28 cellular contexts compared by ENCODE assay signal in genomic region chr22:40976866-40977700, GRCh38. TPM values are rescaled to one million over a fixed set of nuclear protein-coding genes. Genes with fewer than 3 reads are reported as not detected.
DNase-seq lines count a peak whose midpoint lies in the region; ATAC-seq, FAIRE-seq and TF ChIP-seq lines count a peak whose summit lies in the region.
"Had no signal": no experiment of that assay in that cellular context is flagged by ENCODE, and none has a peak within 500 bp of the region (broad histone marks: within the 10 kb centered on the region; RNA-seq: fewer than 3 reads in every experiment).

No MANE protein-coding gene starts in this region.

- no peaks in the 10 kb centered on the region for H3K27me3 Mint-ChIP-seq in activated CD4-positive, alpha-beta T cell treated with anti-CD3 and anti-CD28 coated beads for 36 hours
- H3K27me3 Mint-ChIP-seq: B cell had no signal

- H3K9ac ChIP-seq in K562 (ENCODE audit: insufficient read depth in 1 of 2, low read depth in 2 of 2, low read length in 2 of 2) (no peak overlapping the region), mesendoderm (ENCODE audit: low read length) (no peak overlapping the region)

- peaks cover 9% of the 10 kb centered on the region for H3K36me3 Mint-ChIP-seq in activated CD4-positive, alpha-beta T cell treated with anti-CD3 and anti-CD28 coated beads for 36 hours (ENCODE audit: low read depth)

- H4K5ac ChIP-seq in mesendoderm (ENCODE audit: low read length): no peak overlapping the region

- no peak overlapping the region for H2BK5ac ChIP-seq in mesendoderm (ENCODE audit: low read length)

- H2AK5ac ChIP-seq in mesendoderm (ENCODE audit: low read length): no peak overlapping the region

- H3K4me2 ChIP-seq in K562 (ENCODE audit: insufficient read depth, low read length): peak overlapping the region; percentile 32; the same call in 1 of the 2 replicates
- no peak overlapping the region for H3K4me2 ChIP-seq in mesendoderm (ENCODE audit: low read length)

- no peak for DNase-seq in activated CD4-positive, alpha-beta T cell treated with anti-CD3 and anti-CD28 coated beads for 36 hours
- DNase-seq in activated CD4-positive, alpha-beta T cell treated with anti-CD3 and anti-CD28 coated beads for 4 hours: no peak
- peak; percentile 34 for DNase-seq in GM13977 (ENCODE audit: low spot score)
- no peak for DNase-seq in K562 (ENCODE audit: extremely low read depth in 1 of 4, low spot score in 3 of 4)
- DNase-seq in posterior vena cava (ENCODE audit: low spot score): peak; percentile 72
- no peak for DNase-seq in small intestine
- DNase-seq in kidney tubule cell (ENCODE audit: low spot score): no peak
- DNase-seq in mesendoderm: no peak
- DNase-seq: Caco-2; CD8-positive, alpha-beta T cell; GOT3; MV-4-11; NCI-H1105; NCI-H1436 treated with DMSO at 0.1 percent for 48 hours; NCI-H187 treated with DMSO at 0.1 percent for 48 hours; NCI-H2171 treated with DMSO at 0.1 percent for 48 hours; NCI-H524 treated with DMSO at 0.1 percent for 48 hours; NCI-H774; SIG-M5 had no signal

- H3K4me1 ChIP-seq in K562 (replicated peaks in 1 of 2; ENCODE audit: control insufficient read depth in 2 of 2, insufficient read depth in 2 of 2, low read length in 2 of 2): peaks cover 0 to 4% of the 10 kb centered on the region in 2 experiments; a peak in 2 of 5 replicates
- H3K4me1 ChIP-seq in small intestine (ENCODE audit: control insufficient read depth in 2 of 2, insufficient read depth in 1 of 2, low read depth in 1 of 2, low read length in 1 of 2): no peaks in the 10 kb centered on the region
- no peaks in the 10 kb centered on the region for H3K4me1 ChIP-seq in mesendoderm (ENCODE audit: control insufficient read depth, low read depth, low read length)
- H3K4me1 ChIP-seq: Caco-2 had no signal

- WGBS in K562 (ENCODE audit: insufficient coverage, low coverage, missing lambda C conversion rate): 49% methylated on average over 18 of the region's 18 CpGs
- 84 to 90% (median 88%) methylated on average over 18 of the region's 18 CpGs for WGBS in small intestine, 3 donors
- WGBS in mesendoderm (ENCODE audit: extremely low coverage, insufficient coverage, low lambda C conversion rate): 100% methylated on average over 2 of the region's 18 CpGs

- H3K23ac ChIP-seq in mesendoderm (ENCODE audit: low read length): no peak overlapping the region

- no peaks in the 10 kb centered on the region for H4K20me1 ChIP-seq in K562 (replicated peaks; ENCODE audit: control insufficient read depth, insufficient read depth, low read length)

- no peak for TF ChIP-seq CTCF in GM13977 (IDR thresholded peaks at IDR 0.05; ENCODE audit: extremely low read depth, insufficient read depth, missing control alignments)
- TF ChIP-seq CTCF in K562 (IDR thresholded peaks at IDR 0.05 in 2 of 3, conservative IDR thresholded peaks at IDR 0.05 in 1 of 3; ENCODE audit: insufficient read depth in 2 of 3, low read depth in 1 of 3, low read length in 3 of 3): no peak

- TF ChIP-seq EP300 in K562 (IDR thresholded peaks at IDR 0.05; ENCODE audit: low read length): no peak

- no peaks in the 10 kb centered on the region for H3K79me2 ChIP-seq in K562 (ENCODE audit: control insufficient read depth, insufficient read depth, low read length)
- H3K79me2 ChIP-seq in mesendoderm (ENCODE audit: control insufficient read depth, insufficient read depth, low read length): no peaks in the 10 kb centered on the region

- CTCF ChIA-PET in activated CD4-positive, alpha-beta T cell treated with anti-CD3 and anti-CD28 coated beads for 36 hours (lab: Charles Lee): interaction anchor here (0.7 kb wide), 1 partner anchor 19 kb away, joined by 3 read pairs; no protein-coding TSS in a partner anchor
- CTCF ChIA-PET in K562 (lab: Yijun Ruan, JAX; ENCODE audit: low intra/inter-chr PET ratio): no interaction called here

- H3K4me3 Mint-ChIP-seq in activated CD4-positive, alpha-beta T cell treated with anti-CD3 and anti-CD28 coated beads for 36 hours: no peak overlapping the region
- H3K4me3 Mint-ChIP-seq: B cell; CD8-positive, alpha-beta T cell had no signal

- intact Hi-C loops in activated CD4-positive, alpha-beta T cell treated with anti-CD3 and anti-CD28 coated beads for 36 hours (cut with DNase I, micrococcal nuclease): no loop called here
- intact Hi-C loops in K562 (cut with micrococcal nuclease) (no loop called here), posterior vena cava (cut with DNase I) (no loop called here)

- no peak overlapping the region for H3K4me3 ChIP-seq in K562
- no peak overlapping the region for H3K4me3 ChIP-seq in small intestine (ENCODE audit: low read depth in 1 of 2, low read length in 2 of 2)
- no peak overlapping the region for H3K4me3 ChIP-seq in mesendoderm (ENCODE audit: low read length)
- H3K4me3 ChIP-seq: SK-N-MC had no signal

- H2AFZ ChIP-seq in K562 (ENCODE audit: low read depth, low read length): peak overlapping the region; percentile 86

- H3K4me1 Mint-ChIP-seq in activated CD4-positive, alpha-beta T cell treated with anti-CD3 and anti-CD28 coated beads for 36 hours: no peaks in the 10 kb centered on the region
- H3K4me1 Mint-ChIP-seq: B cell had no signal

- no peaks in the 10 kb centered on the region for H3K9me3 ChIP-seq in K562 (replicated peaks; ENCODE audit: control insufficient read depth, insufficient read depth, low read depth, low read length)
- H3K9me3 ChIP-seq in small intestine (ENCODE audit: control insufficient read depth, low read depth): no peaks in the 10 kb centered on the region
- H3K9me3 ChIP-seq: Caco-2 had no signal

- POLR2A ChIA-PET in activated CD4-positive, alpha-beta T cell treated with anti-CD3 and anti-CD28 coated beads for 36 hours (lab: Charles Lee): interaction anchor here (0.6 kb wide), 1 partner anchor 217 kb away, joined by 3 read pairs; no protein-coding TSS in a partner anchor
- POLR2A ChIA-PET in K562 (lab: Yijun Ruan, JAX): interaction anchor here (0.6 kb wide), 1 partner anchor 231 kb away, joined by 3 read pairs; no protein-coding TSS in a partner anchor

- no peak for TF ChIP-seq POLR2A in K562 (conservative IDR thresholded peaks at IDR 0.05)

- no peaks in the 10 kb centered on the region for H3K9me3 Mint-ChIP-seq in activated CD4-positive, alpha-beta T cell treated with anti-CD3 and anti-CD28 coated beads for 36 hours (ENCODE audit: low read depth)
- H3K9me3 Mint-ChIP-seq: CD8-positive, alpha-beta T cell had no signal

- peak; percentile 47 for ATAC-seq in activated CD4-positive, alpha-beta T cell treated with anti-CD3 and anti-CD28 coated beads for 36 hours
- peak; percentile 51 for ATAC-seq in K562
- ATAC-seq: CD8-positive, alpha-beta T cell had no signal

- no peaks in the 10 kb centered on the region for H3K27me3 ChIP-seq in K562 (ENCODE audit: control insufficient read depth in 2 of 2, insufficient read depth in 2 of 2, low read length in 2 of 2)
- H3K27me3 ChIP-seq in small intestine (ENCODE audit: control insufficient read depth in 2 of 2, insufficient read depth in 2 of 2, low read length in 2 of 2): no peaks in the 10 kb centered on the region
- H3K27me3 ChIP-seq in mesendoderm (ENCODE audit: insufficient read depth, low read length, poor library complexity): no peaks in the 10 kb centered on the region

- no peak for TF ChIP-seq RAD21 in K562 (CRISPR knock-in tag; conservative IDR thresholded peaks at IDR 0.05 in 1 of 2, IDR thresholded peaks at IDR 0.05 in 1 of 2)

- no peaks in the 10 kb centered on the region for H3K79me1 ChIP-seq in mesendoderm (ENCODE audit: low read length)

- no peak overlapping the region for H3K27ac Mint-ChIP-seq in activated CD4-positive, alpha-beta T cell treated with anti-CD3 and anti-CD28 coated beads for 36 hours
- H3K27ac Mint-ChIP-seq: B cell; CD8-positive, alpha-beta T cell had no signal

- no peak overlapping the region for H3K56ac ChIP-seq in mesendoderm (ENCODE audit: low read length)

- H3K4ac ChIP-seq in mesendoderm (ENCODE audit: low read depth, low read length): no peak overlapping the region

- H3K36me3 ChIP-seq in K562 (ENCODE audit: control insufficient read depth, insufficient read depth, low read length): peaks cover 6% of the 10 kb centered on the region; the same call in 2 of the 3 replicates
- peaks cover 0 to 6% of the 10 kb centered on the region in 2 donors for H3K36me3 ChIP-seq in small intestine (ENCODE audit: control insufficient read depth in 2 of 2, insufficient read depth in 2 of 2, low read length in 2 of 2)
- H3K36me3 ChIP-seq in mesendoderm (ENCODE audit: control insufficient read depth, insufficient read depth, low read length): no peaks in the 10 kb centered on the region

- no peak overlapping the region for H2BK15ac ChIP-seq in mesendoderm (replicated peaks; ENCODE audit: low read depth)

- FAIRE-seq in K562 (lab: Jason Lieb, UNC) (no peak), small intestine (lab: Jason Lieb, UNC) (no peak)
- FAIRE-seq: G401.6, GM12891, GM18507, RCC 7860 had no signal

- no peak overlapping the region for H4K8ac ChIP-seq in mesendoderm (ENCODE audit: low read depth, low read length)

- H3K18ac ChIP-seq in mesendoderm (ENCODE audit: low read length): no peak overlapping the region

- in situ Hi-C loops in GM13977 (cut with MboI; ENCODE audit: low pct_unique_long_range_greater_than_20kb, low sequenced_read_pairs, unreplicated experiment) (no loop called here), K562 (cut with MboI) (no loop called here)

- no peak overlapping the region for H2BK120ac ChIP-seq in mesendoderm (ENCODE audit: low read depth, low read length)

- no TSS peak for BruUV-seq in K562 (replicated peaks; lab: Mats Ljungman, UMichigan)

- H3K27ac ChIP-seq in K562 (ENCODE audit: extremely low read depth, low read depth, low read length) (no peak overlapping the region), small intestine (ENCODE audit: low read depth in 1 of 2, low read length in 1 of 2) (no peak overlapping the region), mesendoderm (ENCODE audit: low read depth, low read length) (no peak overlapping the region)
- H3K27ac ChIP-seq: 22Rv1, C4-2B, HL-60, SK-N-MC had no signal

- peaks cover 2% of the 10 kb centered on the region for H3K9me1 ChIP-seq in K562 (ENCODE audit: control insufficient read depth, insufficient read depth, low read length)

RNA-seq across cellular contexts. Expression of gene RBX1, which starts 25.9 kb away (rescaled TPM):
- 10 to 100 TPM; 49.9 to 96.6 TPM for total RNA-seq in activated CD4-positive, alpha-beta T cell treated with anti-CD3 and anti-CD28 coated beads for 36 hours
- 33.6 and 46.2 TPM in 2 replicates for total RNA-seq in K562 (2011; cell fraction: chromatin; rRNA removed; ENCODE audit: low replicate concordance)
- total RNA-seq in K562 (2011; cell fraction: nucleolus; rRNA removed): 20.1 and 26.2 TPM in 2 replicates
- 44.1 and 71.1 TPM in 2 replicates for total RNA-seq in K562 (2011; cell fraction: nucleoplasm; rRNA removed)
- total RNA-seq in K562 (2014; rRNA removed) (52.7 and 61.3 TPM in 2 replicates), K562 (2014; rRNA removed; fragmentation: Illumina TruSeq; extraction: Trizol) (66.9 and 72.6 TPM in 2 replicates), K562 (2015; rRNA removed; fragmentation: Illumina TruSeq; extraction: Trizol) (41.5 and 44.0 TPM in 2 replicates), K562 (2021) (54.1 and 64.5 TPM in 2 replicates), posterior vena cava (10 to 100 TPM; 54.6 to 56.3 TPM)
- polyA plus RNA-seq in K562 (2011; rRNA removed) (97.5 and 115 TPM in 2 replicates), K562 (2014; fragmentation: Illumina TruSeq; extraction: Trizol) (67.9 and 74.2 TPM in 2 replicates), K562 (2014; fragmentation: Nextera tagmentation; extraction: Ambion mirVana) (100 to 1,000 TPM; 256 to 259 TPM), K562 (2014; rRNA removed) (119 and 128 TPM in 2 replicates), small intestine (10 to 100 TPM; 67.1 to 87.4 (median 68.6) TPM)
- polyA plus RNA-seq in K562 (2011; cell fraction: cytosol; rRNA removed): 81.1 and 84.6 TPM in 2 replicates
- 33.5 and 56.4 TPM in 2 replicates for polyA plus RNA-seq in K562 (2011; cell fraction: nucleus; rRNA removed)
- polyA plus RNA-seq in K562 (2012): 49.0 and 111 TPM in 2 replicates
- polyA minus RNA-seq in K562 (2011; rRNA and poly(A)+ RNA removed): 25.3 and 26.9 TPM in 2 replicates
- polyA minus RNA-seq in K562 (2011; cell fraction: cytosol; rRNA and poly(A)+ RNA removed): 8.0 and 9.1 TPM in 2 replicates
- 8.5 and 14.8 TPM in 2 replicates for polyA minus RNA-seq in K562 (2011; cell fraction: nucleus; rRNA and poly(A)+ RNA removed)
- 107 TPM for polyA plus RNA-seq in mesendoderm (2013, experiment 1 of 2)
- polyA plus RNA-seq in mesendoderm (2013, experiment 2 of 2): 103 TPM

Comparison
In these comparisons a context has a peak if more than half of its experiments do, and no peak if none do; other contexts are left out.
1. DNase-seq: peak in GM13977 (single experiment) and posterior vena cava (single experiment); none in activated CD4-positive, alpha-beta T cell treated with anti-CD3 and anti-CD28 coated beads for 36 hours (single experiment), activated CD4-positive, alpha-beta T cell treated with anti-CD3 and anti-CD28 coated beads for 4 hours (0 of 2), K562 (0 of 4), small intestine (single experiment), kidney tubule cell (single experiment) and mesendoderm (single experiment).